ENCODE assay signal across 1 cellular context in genomic region chr3:46812237-46812791, GRCh38.
A peak's percentile ranks its signal among the peaks of the same experiment; 100 is the strongest.
TF ChIP-seq lines count a peak whose summit lies in the region.

No MANE protein-coding gene starts in this region.

TF ChIP-seq in K562, 482 proteins besides CTCF, POLR2A, EP300 and RAD21 (continued from another document):
- no peak for TF ChIP-seq ZNF318 (IDR thresholded peaks at IDR 0.05; ENCODE audit: borderline replicate concordance in 1 of 2, low read depth in 1 of 2)
- peak; percentile 58 for TF ChIP-seq MAX (CRISPR knock-in tag; IDR thresholded peaks at IDR 0.05)
- peak; percentile 79; the same call in 1 of the 2 replicates for TF ChIP-seq RB1 (IDR thresholded peaks at IDR 0.05; ENCODE audit: low read depth)
- no peak for TF ChIP-seq KLF10 (CRISPR knock-in tag; IDR thresholded peaks at IDR 0.05)
- 0 out of 2 replicates have a peak, but pooled peaks have one; percentile 39 for TF ChIP-seq E2F3 (CRISPR knock-in tag; IDR thresholded peaks at IDR 0.05)
- TF ChIP-seq ZEB2 (IDR thresholded peaks at IDR 0.05) = no peak
- TF ChIP-seq ZBTB7A (IDR thresholded peaks at IDR 0.05; ENCODE audit: borderline replicate concordance, control insufficient read depth, low read depth, low read length) = peak; percentile 46; the same call in 1 of the 2 replicates
- peak; percentile 41; the same call in 1 of the 2 replicates for TF ChIP-seq POLR2G (IDR thresholded peaks at IDR 0.05; ENCODE audit: low read depth, low read length)
- TF ChIP-seq PHF8 (IDR thresholded peaks at IDR 0.05; ENCODE audit: borderline replicate concordance, low read length) = peak; percentile 27; the same call in 1 of the 2 replicates
- TF ChIP-seq CBX3 (IDR thresholded peaks at IDR 0.05; ENCODE audit: borderline replicate concordance in 1 of 2, low read length in 2 of 2) = peak in 1 of 2 experiments; percentile 60; a peak in 1 of 3 replicates
- TF ChIP-seq TAF1 (IDR thresholded peaks at IDR 0.05; ENCODE audit: control insufficient read depth, extremely low read depth, insufficient read depth, low read length, severe bottlenecking) = peak; percentile 24
- peak; percentile 33 to 41; a peak in 3 of 4 replicates for TF ChIP-seq NRF1 (conservative IDR thresholded peaks at IDR 0.05 in 1 of 2, IDR thresholded peaks at IDR 0.05 in 1 of 2)
- TF ChIP-seq MAZ (CRISPR knock-in tag; conservative IDR thresholded peaks at IDR 0.05 in 1 of 2, IDR thresholded peaks at IDR 0.05 in 1 of 2) = peak in 1 of 2 experiments; percentile 72; a peak in 1 of 4 replicates
- TF ChIP-seq IRF1 (CRISPR knock-in tag; IDR thresholded peaks at IDR 0.05; ENCODE audit: borderline replicate concordance) = 0 out of 2 replicates have a peak, but pooled peaks have one; percentile 2
- peak; percentile 55 for TF ChIP-seq RBFOX2 (IDR thresholded peaks at IDR 0.05; ENCODE audit: low read depth, low read length)
- TF ChIP-seq ATF6 (CRISPR knock-in tag; IDR thresholded peaks at IDR 0.05) = 0 out of 2 replicates have a peak, but pooled peaks have one; percentile 50
- TF ChIP-seq E4F1 (CRISPR knock-in tag; IDR thresholded peaks at IDR 0.05; ENCODE audit: borderline replicate concordance) = no peak
- TF ChIP-seq MTA1 (IDR thresholded peaks at IDR 0.05; ENCODE audit: borderline replicate concordance) = no peak
